In genomic region chr10:23439920-23440875, GRCh38 we compare ENCODE assay signal across 1 cellular context.
TF ChIP-seq lines count a peak whose summit lies in the region.

No MANE protein-coding gene starts in this region.

TF ChIP-seq in HepG2, 621 proteins besides CTCF, POLR2A, EP300 and RAD21 (continued from another document):
- TF ChIP-seq ZNF639 (CRISPR knock-in tag; conservative IDR thresholded peaks at IDR 0.05) (no peak), ZNF335 (CRISPR knock-in tag; IDR thresholded peaks at IDR 0.05) (no peak), THAP7 (CRISPR knock-in tag; IDR thresholded peaks at IDR 0.05) (no peak)
